In genomic region chr17:32206816-32207215, GRCh38 we compare ENCODE assay signal across 19 cellular contexts. TPM values are rescaled to one million over a fixed set of nuclear protein-coding genes. Genes with fewer than 3 reads are reported as not detected.
"Had no signal": no experiment of that assay in that cellular context is flagged by ENCODE, and none has a peak within 500 bp of the region (broad histone marks: within the 10 kb centered on the region; RNA-seq: fewer than 3 reads in every experiment).

No MANE protein-coding gene starts in this region.

- H3K4me3 ChIP-seq: dorsolateral prefrontal cortex, heart left ventricle, lower lobe of right lung, neural progenitor cell, spleen, stomach, testis, upper lobe of left lung had no signal

- H3K4me2 ChIP-seq: neural progenitor cell had no signal

- H3K4me1 ChIP-seq: heart left ventricle, lower lobe of right lung, neural progenitor cell, spleen, testis had no signal

- H2AFZ ChIP-seq: neural progenitor cell had no signal

- H3K9ac ChIP-seq: neural progenitor cell had no signal

- DNase-seq: activated B cell treated with CpG ODN at 0.5 μM for 24 hours; activated CD4-positive, alpha-beta T cell treated with anti-CD3 and anti-CD28 coated beads, Interleukin-2, amount 10 ng/mL, durations not matched to agents 24 days and 14 days; activated CD8-positive, alpha-beta memory T cell treated with anti-CD3 and anti-CD28 coated beads, Interleukin-2, amount 50 U/mL, for 4 hours; activated CD8-positive, alpha-beta T cell treated with anti-CD3 and anti-CD28 coated beads, Interleukin-2, amount 10 ng/mL, durations not matched to agents 7 days and 5 days; activated gamma-delta T cell; activated T-cell treated with anti-CD3 and anti-CD28 coated beads, Interleukin-2, amount 50 U/mL, for 72 hours; anterior cingulate cortex; dorsolateral prefrontal cortex; heart left ventricle; left colon; lower lobe of right lung; spleen; testis; upper lobe of left lung had no signal

- H3K27ac ChIP-seq: dorsolateral prefrontal cortex, heart left ventricle, lower lobe of right lung, neural progenitor cell, spleen, testis, upper lobe of left lung had no signal

- H3K27me3 ChIP-seq: dorsolateral prefrontal cortex, heart left ventricle, neural progenitor cell, spleen, stomach, testis had no signal

- H3K4me3 Mint-ChIP-seq: activated B cell treated with CpG ODN at 0.5 μM for 24 hours; activated CD4-positive, alpha-beta T cell treated with anti-CD3 and anti-CD28 coated beads, Interleukin-2, amount 10 ng/mL, durations not matched to agents 24 days and 14 days; activated CD8-positive, alpha-beta T cell treated with anti-CD3 and anti-CD28 coated beads, Interleukin-2, amount 10 ng/mL, durations not matched to agents 7 days and 5 days; activated naive CD8-positive, alpha-beta T cell; activated T-cell treated with anti-CD3 and anti-CD28 coated beads, Interleukin-2, amount 50 U/mL, for 72 hours; neural progenitor cell; T-helper 2 cell treated with Interferon-gamma antibody and Interleukin-4, amounts not matched to agents 5 μg/mL and 100 μg/mL, for 36 hours had no signal

- H3K9me3 ChIP-seq: heart left ventricle, lower lobe of right lung, spleen, stomach, testis, upper lobe of left lung had no signal

- H3K4me1 Mint-ChIP-seq: activated B cell treated with CpG ODN at 0.5 μM for 24 hours; activated CD4-positive, alpha-beta T cell treated with anti-CD3 and anti-CD28 coated beads, Interleukin-2, amount 10 ng/mL, durations not matched to agents 24 days and 14 days; neural progenitor cell had no signal

- H3K27ac Mint-ChIP-seq: activated B cell treated with CpG ODN at 0.5 μM for 24 hours; activated CD4-positive, alpha-beta T cell treated with anti-CD3 and anti-CD28 coated beads, Interleukin-2, amount 10 ng/mL, durations not matched to agents 24 days and 14 days; activated CD8-positive, alpha-beta T cell treated with anti-CD3 and anti-CD28 coated beads, Interleukin-2, amount 10 ng/mL, durations not matched to agents 7 days and 5 days; activated naive CD8-positive, alpha-beta T cell; activated T-cell treated with anti-CD3 and anti-CD28 coated beads, Interleukin-2, amount 50 U/mL, for 72 hours; neural progenitor cell; T-helper 2 cell treated with Interferon-gamma antibody and Interleukin-4, amounts not matched to agents 5 μg/mL and 100 μg/mL, for 36 hours had no signal

- H3K9me3 Mint-ChIP-seq: activated B cell treated with CpG ODN at 0.5 μM for 24 hours; activated CD4-positive, alpha-beta T cell treated with anti-CD3 and anti-CD28 coated beads, Interleukin-2, amount 10 ng/mL, durations not matched to agents 24 days and 14 days; activated T-cell treated with anti-CD3 and anti-CD28 coated beads, Interleukin-2, amount 50 U/mL, for 72 hours; neural progenitor cell; T-helper 2 cell treated with Interferon-gamma antibody and Interleukin-4, amounts not matched to agents 5 μg/mL and 100 μg/mL, for 36 hours had no signal

- H3K27me3 Mint-ChIP-seq: activated B cell treated with CpG ODN at 0.5 μM for 24 hours; activated CD4-positive, alpha-beta T cell treated with anti-CD3 and anti-CD28 coated beads, Interleukin-2, amount 10 ng/mL, durations not matched to agents 24 days and 14 days; activated naive CD8-positive, alpha-beta T cell had no signal

RNA-seq across cellular contexts. Expression of gene RHBDL3, which starts 58.8 kb away (rescaled TPM):
- total RNA-seq: bronchial epithelial cell had no signal
